ENCODE assay signal across 10 cellular contexts in the genomic region with DNA sequence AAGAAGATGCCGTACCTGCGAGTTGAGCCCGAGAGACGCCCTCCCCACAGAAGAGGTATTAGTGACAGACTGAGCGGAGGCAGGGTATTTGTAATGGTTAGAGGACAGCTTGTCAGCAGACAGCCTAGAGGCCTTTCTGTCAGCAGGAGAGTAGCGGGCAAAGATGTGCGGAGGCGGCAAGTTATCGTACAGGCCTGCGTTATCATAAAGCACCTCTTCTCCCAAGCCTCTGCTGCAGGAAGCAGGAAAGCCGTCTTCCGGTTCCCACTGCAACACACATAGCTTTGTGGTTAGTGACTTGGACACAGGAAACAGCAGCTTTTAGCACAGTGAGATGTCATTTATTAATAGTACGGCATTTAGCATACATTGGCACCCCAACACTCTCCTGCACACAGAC.
DNase-seq lines count a peak whose midpoint lies in the region; ATAC-seq and TF ChIP-seq lines count a peak whose summit lies in the region.
"Had no signal": no experiment of that assay in that cellular context is flagged by ENCODE, and none has a peak within 500 bp of the region (broad histone marks: within the 10 kb centered on the region; RNA-seq: fewer than 3 reads in every experiment).

No MANE protein-coding gene starts in this region.

- H3K4me3 ChIP-seq in CD4-positive, CD25-positive, alpha-beta regulatory T cell (ENCODE audit: low read depth, low read length) = peak overlapping the region; percentile 51
- H3K4me3 ChIP-seq: gastrocnemius medialis had no signal

- H3K4me1 Mint-ChIP-seq in CD4-positive, CD25-positive, alpha-beta regulatory T cell = peaks cover 9 to 71% (median 40%) of the 10 kb centered on the region in 4 donors
- H3K4me1 Mint-ChIP-seq in endothelial cell (ENCODE audit: unreplicated experiment) = peaks cover 17% of the 10 kb centered on the region
- peaks cover 25% of the 10 kb centered on the region for H3K4me1 Mint-ChIP-seq in mesothelial cell of epicardium

- H3K36me3 Mint-ChIP-seq in CD4-positive, CD25-positive, alpha-beta regulatory T cell = peaks cover 12% of the 10 kb centered on the region
- H3K36me3 Mint-ChIP-seq in endothelial cell (ENCODE audit: low read depth, unreplicated experiment) (peaks cover 40% of the 10 kb centered on the region), mesothelial cell of epicardium (peaks cover 64% of the 10 kb centered on the region)

- no peaks in the 10 kb centered on the region for H3K27me3 Mint-ChIP-seq in CD4-positive, CD25-positive, alpha-beta regulatory T cell
- peaks cover 4% of the 10 kb centered on the region for H3K27me3 Mint-ChIP-seq in endothelial cell (ENCODE audit: unreplicated experiment)
- no peaks in the 10 kb centered on the region for H3K27me3 Mint-ChIP-seq in mesothelial cell of epicardium (ENCODE audit: low read depth)

- H3K36me3 ChIP-seq in CD4-positive, CD25-positive, alpha-beta regulatory T cell (ENCODE audit: control insufficient read depth, insufficient read depth, low read length) = no peaks in the 10 kb centered on the region

- no peak overlapping the region for H3K27ac ChIP-seq in CD4-positive, CD25-positive, alpha-beta regulatory T cell (ENCODE audit: insufficient read depth, low read length, poor library complexity, severe bottlenecking)
- H3K27ac ChIP-seq: gastrocnemius medialis had no signal

- H3K4me3 Mint-ChIP-seq in CD4-positive, CD25-positive, alpha-beta regulatory T cell = peak overlapping the region; percentile 29 to 58 (median 42)
- no peak overlapping the region for H3K4me3 Mint-ChIP-seq in endothelial cell (ENCODE audit: unreplicated experiment)
- no peak overlapping the region for H3K4me3 Mint-ChIP-seq in mesothelial cell of epicardium
- H3K4me3 Mint-ChIP-seq: neural crest cell had no signal

- ATAC-seq in CD4-positive, CD25-positive, alpha-beta regulatory T cell (ENCODE audit: low read depth in 2 of 2) = no peak
- ATAC-seq in GM19351 (IDR thresholded peaks at IDR 0.05; ENCODE audit: unreplicated experiment) (no peak), HG03432 (IDR thresholded peaks at IDR 0.05; ENCODE audit: unreplicated experiment) (no peak)
- ATAC-seq: gastrocnemius medialis had no signal

- peaks cover 17% of the 10 kb centered on the region for H3K4me1 ChIP-seq in CD4-positive, CD25-positive, alpha-beta regulatory T cell (ENCODE audit: control insufficient read depth, insufficient read depth, low read length, poor library complexity, severe bottlenecking)

- H3K9me3 Mint-ChIP-seq in CD4-positive, CD25-positive, alpha-beta regulatory T cell = no peaks in the 10 kb centered on the region
- H3K9me3 Mint-ChIP-seq in endothelial cell (ENCODE audit: unreplicated experiment) (no peaks in the 10 kb centered on the region), mesothelial cell of epicardium (no peaks in the 10 kb centered on the region)
- H3K9me3 Mint-ChIP-seq: neural crest cell had no signal

- H3K27me3 ChIP-seq in CD4-positive, CD25-positive, alpha-beta regulatory T cell (ENCODE audit: control insufficient read depth, insufficient read depth, low read length) = no peaks in the 10 kb centered on the region
- H3K27me3 ChIP-seq: gastrocnemius medialis had no signal

- TF ChIP-seq CTCF in endothelial cell (IDR thresholded peaks at IDR 0.05; ENCODE audit: unreplicated experiment) = no peak
- TF ChIP-seq CTCF in mesothelial cell of epicardium (IDR thresholded peaks at IDR 0.05; ENCODE audit: unreplicated experiment) = no peak

- H3K9me3 ChIP-seq in CD4-positive, CD25-positive, alpha-beta regulatory T cell (ENCODE audit: control insufficient read depth in 2 of 2, low read length in 2 of 2) = no peaks in the 10 kb centered on the region
- H3K9me3 ChIP-seq: gastrocnemius medialis had no signal

- peak in 1 of 3 donors; percentile 31 for DNase-seq in CD4-positive, CD25-positive, alpha-beta regulatory T cell
- DNase-seq in HT1080 (ENCODE audit: low read depth) (peak; percentile 54), endothelial cell (ENCODE audit: low spot score) (peak; percentile 37), mesothelial cell of epicardium (ENCODE audit: low spot score in 2 of 2, unreplicated experiment in 2 of 2) (no peak), NCI-H2171 treated with DMSO at 0.1 percent for 48 hours (lab: John Stamatoyannopoulos, UW) (no peak), OCI-M1 (lab: John Stamatoyannopoulos, UW) (no peak)
- DNase-seq: gastrocnemius medialis had no signal

- H3K27ac Mint-ChIP-seq in CD4-positive, CD25-positive, alpha-beta regulatory T cell = peak overlapping the region in 2 of 3 donors; percentile 82 to 91
- peak overlapping the region; percentile 90 for H3K27ac Mint-ChIP-seq in endothelial cell (ENCODE audit: unreplicated experiment)
- peak overlapping the region; percentile 86 for H3K27ac Mint-ChIP-seq in mesothelial cell of epicardium

Comparison
In these comparisons a context has a peak if more than half of its experiments do, and no peak if none do; other contexts are left out.
1. DNase-seq: peak in HT1080 (single experiment) and endothelial cell (single experiment); none in mesothelial cell of epicardium (0 of 2), NCI-H2171 treated with DMSO at 0.1 percent for 48 hours (single experiment) and OCI-M1 (single experiment).
2. H3K4me3 Mint-ChIP-seq: peak in CD4-positive, CD25-positive, alpha-beta regulatory T cell (4 of 4); none in endothelial cell (single experiment) and mesothelial cell of epicardium (single experiment).
3. Peak in every context shown above with its lines, with median percentiles within 50 percentile points of each other: H3K27ac Mint-ChIP-seq.